In genomic region chr5:108661590-108662219, GRCh38 we compare ENCODE assay signal across 14 cellular contexts.
DNase-seq lines count a peak whose midpoint lies in the region; ATAC-seq and TF ChIP-seq lines count a peak whose summit lies in the region.
"Had no signal": no experiment of that assay in that cellular context is flagged by ENCODE, and none has a peak within 500 bp of the region (broad histone marks: within the 10 kb centered on the region; RNA-seq: fewer than 3 reads in every experiment).

No MANE protein-coding gene starts in this region.

- DNase-seq in AG08396 (ENCODE audit: low spot score) = peak; percentile 9
- DNase-seq in M059J (ENCODE audit: low read depth) = peak; percentile 80
- DNase-seq in cardiac fibroblast (ENCODE audit: low read depth in 2 of 2) = peak; percentile 44 to 79
- DNase-seq in kidney glomerular epithelial cell (lab: John Stamatoyannopoulos, UW) = peak; percentile 66
- no peak for DNase-seq in caudate nucleus (lab: John Stamatoyannopoulos, UW)
- no peak for DNase-seq in NCI-H748 (lab: John Stamatoyannopoulos, UW; ENCODE audit: unreplicated experiment)
- DNase-seq in foreskin melanocyte = no peak
- DNase-seq: activated CD8-positive, alpha-beta T cell treated with anti-CD3 and anti-CD28 coated beads, Interleukin-2, amount 10 ng/mL, durations not matched to agents 7 days and 5 days; COR-L47; H9; occipital lobe; SJCRH30; stimulated activated CD4-positive, alpha-beta T cell treated with anti-CD3 and anti-CD28 coated beads, Interleukin-12 subunit alpha, Interleukin-12 subunit beta, amount 100 ng/mL, for 4 hours had no signal

- ATAC-seq in GM19467 (IDR thresholded peaks at IDR 0.05; ENCODE audit: unreplicated experiment) = no peak
- ATAC-seq: activated CD8-positive, alpha-beta T cell treated with anti-CD3 and anti-CD28 coated beads, Interleukin-2, amount 10 ng/mL, durations not matched to agents 7 days and 5 days had no signal

- no peak for TF ChIP-seq CTCF in cardiac fibroblast (IDR thresholded peaks at IDR 0.05; ENCODE audit: low read depth, low read length)

- H3K27ac ChIP-seq in caudate nucleus (ENCODE audit: low read depth, low read length) = no peak overlapping the region
- H3K27ac ChIP-seq: SJCRH30 had no signal

- no peak overlapping the region for H3K4me3 ChIP-seq in cardiac fibroblast (replicated peaks in 1 of 2; ENCODE audit: low read depth in 2 of 2, low read length in 2 of 2)
- H3K4me3 ChIP-seq: SJCRH30 had no signal

Comparison
In these comparisons a context has a peak if more than half of its experiments do, and no peak if none do; other contexts are left out.
1. DNase-seq: peak in AG08396 (single experiment), M059J (single experiment), cardiac fibroblast (2 of 2) and kidney glomerular epithelial cell (single experiment); none in caudate nucleus (0 of 61), NCI-H748 (single experiment) and foreskin melanocyte (single experiment).